Comparison of ENCODE assay signal across 2 cellular contexts in the genomic region with DNA sequence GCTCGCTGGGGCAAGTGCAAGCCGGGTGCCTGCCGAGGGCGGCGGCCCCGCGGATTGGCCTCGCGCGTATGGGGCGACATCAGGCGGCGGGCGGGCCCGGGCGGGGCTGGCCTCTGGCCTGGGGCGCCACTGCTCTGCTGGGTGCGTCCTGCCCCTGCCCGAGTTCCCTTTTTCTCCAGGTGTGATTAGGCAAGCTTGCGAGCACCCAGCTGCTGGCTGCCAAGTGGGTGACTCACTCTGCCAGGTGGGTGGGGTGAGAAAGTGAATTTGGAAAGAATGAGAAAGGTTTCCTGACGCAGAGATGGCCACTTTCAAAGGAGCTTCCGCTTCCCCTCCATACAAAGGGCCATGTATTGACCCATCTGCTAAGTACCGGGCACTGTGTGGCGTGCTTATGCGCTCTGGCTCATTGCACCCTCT.
TF ChIP-seq lines count a peak whose summit lies in the region.

No MANE protein-coding gene starts in this region.

TF ChIP-seq in A549, 52 proteins besides CTCF, POLR2A, EP300 and RAD21 (continued from another document):
- TF ChIP-seq, protein P1, sequence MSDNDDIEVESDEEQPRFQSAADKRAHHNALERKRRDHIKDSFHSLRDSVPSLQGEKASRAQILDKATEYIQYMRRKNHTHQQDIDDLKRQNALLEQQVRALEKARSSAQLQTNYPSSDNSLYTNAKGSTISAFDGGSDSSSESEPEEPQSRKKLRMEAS (IDR thresholded peaks at IDR 0.05) = peak; percentile 57; the same call in 1 of the 2 replicates
- 0 out of 3 replicates have a peak, but pooled peaks have one; percentile 16 for TF ChIP-seq SMC3 (IDR thresholded peaks at IDR 0.05)
- no peak for TF ChIP-seq EHMT2 (IDR thresholded peaks at IDR 0.05; ENCODE audit: low read depth)
- peak; percentile 58 for TF ChIP-seq JUNB (IDR thresholded peaks at IDR 0.05)
- no peak for TF ChIP-seq SREBF2 (IDR thresholded peaks at IDR 0.05)
- TF ChIP-seq CEBPB (IDR thresholded peaks at IDR 0.05) = peak; percentile 47 to 84; a peak in 3 of 4 replicates
- TF ChIP-seq FOSL2 (IDR thresholded peaks at IDR 0.05) = 0 out of 2 replicates have a peak, but pooled peaks have one; percentile 50
- peak; percentile 91 for TF ChIP-seq FOSL2 (CRISPR knock-in tag; IDR thresholded peaks at IDR 0.05)
- TF ChIP-seq GATA3 (IDR thresholded peaks at IDR 0.05; ENCODE audit: borderline replicate concordance) = peak; percentile 47; the same call in 1 of the 2 replicates
TF ChIP-seq in A549: peak in this region for 7.

TF ChIP-seq in SK-N-SH, 30 proteins besides CTCF, POLR2A, EP300 and RAD21:
- TF ChIP-seq, protein P2, sequence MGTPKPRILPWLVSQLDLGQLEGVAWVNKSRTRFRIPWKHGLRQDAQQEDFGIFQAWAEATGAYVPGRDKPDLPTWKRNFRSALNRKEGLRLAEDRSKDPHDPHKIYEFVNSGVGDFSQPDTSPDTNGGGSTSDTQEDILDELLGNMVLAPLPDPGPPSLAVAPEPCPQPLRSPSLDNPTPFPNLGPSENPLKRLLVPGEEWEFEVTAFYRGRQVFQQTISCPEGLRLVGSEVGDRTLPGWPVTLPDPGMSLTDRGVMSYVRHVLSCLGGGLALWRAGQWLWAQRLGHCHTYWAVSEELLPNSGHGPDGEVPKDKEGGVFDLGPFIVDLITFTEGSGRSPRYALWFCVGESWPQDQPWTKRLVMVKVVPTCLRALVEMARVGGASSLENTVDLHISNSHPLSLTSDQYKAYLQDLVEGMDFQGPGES (IDR thresholded peaks at IDR 0.05; ENCODE audit: low read depth, low read length) = no peak
- TF ChIP-seq NFIC (IDR thresholded peaks at IDR 0.05; ENCODE audit: borderline replicate concordance) (no peak), YY1 (IDR thresholded peaks at IDR 0.05; ENCODE audit: low read depth) (no peak)
